Comparison of ENCODE assay signal across 12 cellular contexts in genomic region chr7:81676813-81677212, GRCh38.
A peak's percentile ranks its signal among the peaks of the same experiment; 100 is the strongest.
DNase-seq lines count a peak whose midpoint lies in the region; ATAC-seq and TF ChIP-seq lines count a peak whose summit lies in the region.
"Had no signal": no experiment of that assay in that cellular context is flagged by ENCODE, and none has a peak within 500 bp of the region (broad histone marks: within the 10 kb centered on the region; RNA-seq: fewer than 3 reads in every experiment).

No MANE protein-coding gene starts in this region.

- no peak for TF ChIP-seq EP300 in tibial nerve (IDR thresholded peaks at IDR 0.05)

- peaks cover 18% of the 10 kb centered on the region for H3K4me1 ChIP-seq in GM23338 (ENCODE audit: insufficient read depth)
- no peaks in the 10 kb centered on the region for H3K4me1 ChIP-seq in tibial nerve
- H3K4me1 ChIP-seq: prostate gland had no signal

- no peaks in the 10 kb centered on the region; the same call in 2 of the 3 replicates for H3K9me3 Mint-ChIP-seq in GM23338

- H4K20me1 ChIP-seq in GM23338 (replicated peaks; ENCODE audit: insufficient read depth) = no peaks in the 10 kb centered on the region

- DNase-seq in GM23338 (ENCODE audit: low spot score) (no peak), NCI-H69 (lab: John Stamatoyannopoulos, UW) (peak; percentile 66), cerebellar cortex (ENCODE audit: low spot score) (peak; percentile 11), renal cortical epithelial cell (ENCODE audit: low read depth) (peak; percentile 65), tibial nerve (ENCODE audit: low spot score in 2 of 2) (no peak)
- no peak for DNase-seq in stimulated activated CD4-positive, alpha-beta T cell treated with anti-CD3 and anti-CD28 coated beads, Interleukin-2, amount 100 ng/mL, for 24 hours
- DNase-seq: activated T-cell treated with anti-CD3 and anti-CD28 coated beads for 4 hours, cerebellar nuclear complex had no signal

- H3K36me3 ChIP-seq in GM23338 (ENCODE audit: insufficient read depth) (no peaks in the 10 kb centered on the region), tibial nerve (no peaks in the 10 kb centered on the region)
- H3K36me3 ChIP-seq: gastrocnemius medialis, prostate gland had no signal

- H3K27me3 Mint-ChIP-seq in GM23338 (ENCODE audit: insufficient read depth, low read depth, poor library complexity) = no peaks in the 10 kb centered on the region

- peak overlapping the region; percentile 9; the same call in 1 of the 2 replicates for H2AFZ ChIP-seq in GM23338

- H3K4me3 Mint-ChIP-seq in GM23338 = no peak overlapping the region

- no peak overlapping the region for H3K4me2 ChIP-seq in GM23338

- H3K4me3 ChIP-seq in GM23338 (no peak overlapping the region), tibial nerve (no peak overlapping the region)
- H3K4me3 ChIP-seq: gastrocnemius medialis, prostate gland had no signal

- H3K9me2 ChIP-seq in GM23338 (ENCODE audit: insufficient read depth) = no peaks in the 10 kb centered on the region

- no peak overlapping the region for H3K27ac ChIP-seq in GM23338 (ENCODE audit: low read depth)
- H3K27ac ChIP-seq in tibial nerve = peak overlapping the region in 1 of 4 donors; percentile 34
- H3K27ac ChIP-seq: prostate gland had no signal

- 73 to 94% methylated on average over 1 of the region's 1 CpG for WGBS in tibial nerve, 2 donors

- TF ChIP-seq CTCF in GM23338 (conservative IDR thresholded peaks at IDR 0.05; ENCODE audit: low read depth in 2 of 2) = no peak
- TF ChIP-seq CTCF in tibial nerve (IDR thresholded peaks at IDR 0.05) = no peak

- no peak overlapping the region for H3K27ac Mint-ChIP-seq in GM23338

- peaks cover 46% of the 10 kb centered on the region for H3K4me1 Mint-ChIP-seq in GM23338

- ATAC-seq in GM23338 = no peak
- ATAC-seq in GM21367 (IDR thresholded peaks at IDR 0.05; ENCODE audit: unreplicated experiment) = no peak
- ATAC-seq in GM21619 (IDR thresholded peaks at IDR 0.05; ENCODE audit: unreplicated experiment) = no peak

- H3K27me3 ChIP-seq in GM23338 (ENCODE audit: insufficient read depth) (no peaks in the 10 kb centered on the region), tibial nerve (no peaks in the 10 kb centered on the region)
- H3K27me3 ChIP-seq: gastrocnemius medialis had no signal

- H3K36me3 Mint-ChIP-seq in GM23338 (ENCODE audit: low read depth) = no peaks in the 10 kb centered on the region

- TF ChIP-seq POLR2A in tibial nerve (IDR thresholded peaks at IDR 0.05) = no peak

- no peaks in the 10 kb centered on the region for H3K9me3 ChIP-seq in tibial nerve
- H3K9me3 ChIP-seq: gastrocnemius medialis, prostate gland had no signal

- no peaks in the 10 kb centered on the region for H3K79me2 ChIP-seq in GM23338 (replicated peaks; ENCODE audit: insufficient read depth)

- no peaks in the 10 kb centered on the region for H3F3A ChIP-seq in GM23338 (replicated peaks; ENCODE audit: low read depth)

TF ChIP-seq in GM23338, 12 proteins besides CTCF, POLR2A, EP300 and RAD21 (continues in another document):
- TF ChIP-seq ZNF331 (CRISPR knock-in tag; IDR thresholded peaks at IDR 0.05; ENCODE audit: low read depth) = no peak
- no peak for TF ChIP-seq REST (IDR thresholded peaks at IDR 0.05; ENCODE audit: unreplicated experiment)
- TF ChIP-seq POLR2AphosphoS5 (IDR thresholded peaks at IDR 0.05; ENCODE audit: low read depth) = no peak
- TF ChIP-seq CREB1 (CRISPR knock-in tag; IDR thresholded peaks at IDR 0.05; ENCODE audit: low read depth) = no peak
- TF ChIP-seq JUNB (IDR thresholded peaks at IDR 0.05; ENCODE audit: unreplicated experiment) = no peak
- TF ChIP-seq NANOG (IDR thresholded peaks at IDR 0.05; ENCODE audit: borderline replicate concordance) = no peak
- TF ChIP-seq EZH2phosphoT487 (IDR thresholded peaks at IDR 0.05; ENCODE audit: unreplicated experiment) = no peak
- no peak for TF ChIP-seq STAT1 (IDR thresholded peaks at IDR 0.05; ENCODE audit: unreplicated experiment)
- TF ChIP-seq ZNF114 (CRISPR knock-in tag; IDR thresholded peaks at IDR 0.05) = no peak
- no peak for TF ChIP-seq ETS1 (IDR thresholded peaks at IDR 0.05)

Comparison
In these comparisons a context has a peak if more than half of its experiments do, and no peak if none do; other contexts are left out.
1. DNase-seq: peak in NCI-H69 (single experiment), cerebellar cortex (single experiment) and renal cortical epithelial cell (single experiment); none in GM23338 (single experiment), tibial nerve (0 of 2) and stimulated activated CD4-positive, alpha-beta T cell treated with anti-CD3 and anti-CD28 coated beads, Interleukin-2, amount 100 ng/mL, for 24 hours (0 of 2).